In genomic region chr4:140861359-140862181, GRCh38 we compare ENCODE assay signal across 8 cellular contexts.
DNase-seq lines count a peak whose midpoint lies in the region; ATAC-seq and TF ChIP-seq lines count a peak whose summit lies in the region.

No MANE protein-coding gene starts in this region.

- no peak overlapping the region for H3K4me3 Mint-ChIP-seq in Calu3 (ENCODE audit: low read depth, unreplicated experiment)

- CTCF ChIA-PET in Calu3 (lab: Charles Lee), result no interaction called here

- intact Hi-C loops in Calu3 (cut with micrococcal nuclease; ENCODE audit: unreplicated experiment) (loop anchor here (1.0 kb wide), 2 partner anchors 23 to 272 kb away; partner anchors contain the start of gene RNF150), left cardiac atrium (cut with DNase I) (loop anchor here (1.0 to 5.0 kb wide), 3 partner anchors 23 to 272 kb away; partner anchors contain the start of gene RNF150 (in 2 of the 2))

- H3K9me3 Mint-ChIP-seq in Calu3 (ENCODE audit: low read depth, unreplicated experiment), result no peaks in the 10 kb centered on the region

- ATAC-seq in GM19452 (IDR thresholded peaks at IDR 0.05; ENCODE audit: unreplicated experiment), result peak; percentile 73
- peak; percentile 60 to 84 for ATAC-seq in left cardiac atrium

- peak; percentile 25 for TF ChIP-seq CTCF in Calu3 (IDR thresholded peaks at IDR 0.05; ENCODE audit: unreplicated experiment)

- H3K36me3 Mint-ChIP-seq in Calu3 (ENCODE audit: insufficient read depth, unreplicated experiment), result no peaks in the 10 kb centered on the region

- DNase-seq in Calu3 (peak; percentile 55), HuH-7.5 (ENCODE audit: low spot score) (peak; percentile 28), OCI-M2 (lab: John Stamatoyannopoulos, UW; ENCODE audit: unreplicated experiment) (peak; percentile 37), amniotic stem cell (lab: John Stamatoyannopoulos, UW) (peak; percentile 62), left cardiac atrium (peak; percentile 50), putamen (ENCODE audit: low spot score) (peak; percentile 82)
- no peak for DNase-seq in NK-92 treated with Interleukin-12 subunit alpha and Interleukin-12 subunit beta, amount 100 ng/mL, for 24 hours (lab: John Stamatoyannopoulos, UW)

- no TSS peak for BruUV-seq in Calu3 (replicated peaks; lab: Mats Ljungman, UMichigan)

- H3K27me3 Mint-ChIP-seq in Calu3 (ENCODE audit: unreplicated experiment), result peaks cover 38% of the 10 kb centered on the region

- no peak overlapping the region for H3K27ac Mint-ChIP-seq in Calu3 (ENCODE audit: unreplicated experiment)

- H3K4me1 Mint-ChIP-seq in Calu3 (ENCODE audit: low read depth, unreplicated experiment), result no peaks in the 10 kb centered on the region
